29 cellular contexts compared by ENCODE assay signal in genomic region chr1:213171711-213172110, GRCh38.
"Had no signal": no experiment of that assay in that cellular context is flagged by ENCODE, and none has a peak within 500 bp of the region (broad histone marks: within the 10 kb centered on the region; RNA-seq: fewer than 3 reads in every experiment).

No MANE protein-coding gene starts in this region.

- H3K79me2 ChIP-seq: hepatocyte had no signal

- H2AFZ ChIP-seq: hepatocyte had no signal

- ATAC-seq: activated CD8-positive, alpha-beta T cell treated with anti-CD3 and anti-CD28 coated beads for 36 hours; activated T-cell treated with anti-CD3 and anti-CD28 coated beads, Interleukin-2, amount 50 U/mL, for 4 hours; activated T-helper 17 cell treated with anti-CD3 and anti-CD28 coated beads, Interleukin-2, amount 50 U/mL, for 72 hours; effector memory CD8-positive, alpha-beta T cell; gastroesophageal sphincter; heart right ventricle had no signal

- H3K4me3 Mint-ChIP-seq: activated CD8-positive, alpha-beta T cell treated with anti-CD3 and anti-CD28 coated beads for 36 hours; activated naive CD8-positive, alpha-beta T cell; activated T-cell treated with anti-CD3 and anti-CD28 coated beads, Interleukin-2, amount 50 U/mL, for 4 hours; activated T-helper 17 cell treated with anti-CD3 and anti-CD28 coated beads, Interleukin-2, amount 50 U/mL, for 72 hours; central memory CD8-positive, alpha-beta T cell; effector memory CD8-positive, alpha-beta T cell had no signal

- H3K9me3 ChIP-seq: esophagus muscularis mucosa, gastroesophageal sphincter, heart right ventricle had no signal

- FAIRE-seq: bronchial epithelial cell, colon had no signal

- H3K27me3 ChIP-seq: brain microvascular endothelial cell, esophagus muscularis mucosa, gastroesophageal sphincter, heart right ventricle, hepatocyte had no signal

- H3K4me2 ChIP-seq: hepatocyte had no signal

- H3K27ac Mint-ChIP-seq: activated CD8-positive, alpha-beta T cell treated with anti-CD3 and anti-CD28 coated beads for 36 hours; activated naive CD8-positive, alpha-beta T cell; activated T-helper 17 cell treated with anti-CD3 and anti-CD28 coated beads, Interleukin-2, amount 50 U/mL, for 72 hours; effector memory CD8-positive, alpha-beta T cell had no signal

- H3K4me1 Mint-ChIP-seq: activated T-helper 17 cell treated with anti-CD3 and anti-CD28 coated beads, Interleukin-2, amount 50 U/mL, for 72 hours; central memory CD8-positive, alpha-beta T cell had no signal

- H3K27me3 Mint-ChIP-seq: activated CD8-positive, alpha-beta T cell treated with anti-CD3 and anti-CD28 coated beads for 36 hours; activated naive CD8-positive, alpha-beta T cell; activated T-helper 17 cell treated with anti-CD3 and anti-CD28 coated beads, Interleukin-2, amount 50 U/mL, for 72 hours; central memory CD8-positive, alpha-beta T cell; effector memory CD8-positive, alpha-beta T cell had no signal

- H3K4me3 ChIP-seq: esophagus muscularis mucosa, gastroesophageal sphincter, heart right ventricle, hepatocyte had no signal

- DNase-seq: activated CD4-positive, alpha-beta T cell treated with anti-CD3 and anti-CD28 coated beads for 1 hour; activated CD4-positive, alpha-beta T cell treated with anti-CD3 and anti-CD28 coated beads for 4 hours; activated CD4-positive, alpha-beta T cell treated with anti-CD3 and anti-CD28 coated beads, Interleukin-2, amount 50 U/mL, for 1 hour; activated CD4-positive, alpha-beta T cell treated with anti-CD3 and anti-CD28 coated beads, Interleukin-2, amount 50 U/mL, for 48 hours; activated CD8-positive, alpha-beta memory T cell treated with anti-CD3 and anti-CD28 coated beads for 24 hours; activated CD8-positive, alpha-beta T cell treated with anti-CD3 and anti-CD28 coated beads for 36 hours; activated effector memory CD4-positive, alpha-beta T cell treated with Interleukin-2 at 50 U/mL for 16 hours; activated gamma-delta T cell treated with Interleukin-2 at 50 U/mL for 16 hours; activated naive CD4-positive, alpha-beta T cell treated with anti-CD3 and anti-CD28 coated beads, Interleukin-2, amount 50 U/mL, for 16 hours; activated naive CD4-positive, alpha-beta T cell treated with Interleukin-2 at 50 U/mL for 16 hours; activated T-cell treated with anti-CD3 and anti-CD28 coated beads, Interleukin-2, amount 50 U/mL, for 4 hours; amniotic stem cell; brain microvascular endothelial cell; cortex of kidney; dermis blood vessel endothelial cell; effector CD4-positive, alpha-beta T cell; effector memory CD8-positive, alpha-beta T cell; erythroblast; foreskin melanocyte; heart right ventricle; T-helper 2 cell had no signal

- H3K27ac ChIP-seq: brain microvascular endothelial cell, esophagus muscularis mucosa, gastroesophageal sphincter, heart right ventricle, hepatocyte had no signal

- H3K9me3 Mint-ChIP-seq: activated CD8-positive, alpha-beta T cell treated with anti-CD3 and anti-CD28 coated beads for 36 hours; activated T-cell treated with anti-CD3 and anti-CD28 coated beads, Interleukin-2, amount 50 U/mL, for 4 hours; activated T-helper 17 cell treated with anti-CD3 and anti-CD28 coated beads, Interleukin-2, amount 50 U/mL, for 72 hours; central memory CD8-positive, alpha-beta T cell; effector memory CD8-positive, alpha-beta T cell had no signal

- H3K36me3 ChIP-seq: brain microvascular endothelial cell had no signal
